16 cellular contexts compared by ENCODE assay signal in genomic region chr21:42169758-42170157, GRCh38.
"Had no signal": no experiment of that assay in that cellular context is flagged by ENCODE, and none has a peak within 500 bp of the region (broad histone marks: within the 10 kb centered on the region; RNA-seq: fewer than 3 reads in every experiment).

No MANE protein-coding gene starts in this region.

- H3K4me3 ChIP-seq: heart left ventricle, right atrium auricular region, SK-N-MC, skin epidermis, testis had no signal

- DNase-seq: activated CD4-positive, alpha-beta T cell treated with anti-CD3 and anti-CD28 coated beads, Interleukin-2, amount 50 U/mL, for 1 hour; activated naive CD4-positive, alpha-beta T cell; activated naive CD8-positive, alpha-beta T cell treated with anti-CD3 and anti-CD28 coated beads, Interleukin-2, amount 10 ng/mL, durations not matched to agents 7 days and 5 days; anterior cingulate cortex; brain microvascular endothelial cell; heart left ventricle; stimulated activated CD4-positive, alpha-beta T cell treated with anti-CD3 and anti-CD28 coated beads, Interleukin-4, amount 100 ng/mL, for 24 hours; stimulated activated naive CD4-positive, alpha-beta T cell treated with Interleukin-2 at 50 U/mL for 16 hours; T-helper 9 cell; testis had no signal

- ATAC-seq: activated CD4-positive, CD25-positive, alpha-beta regulatory T cell treated with anti-CD3 and anti-CD28 coated beads, Interleukin-2, amount 50 U/mL, for 24 hours; left lobe of liver; natural killer cell treated with Interleukin-12 subunit alpha and Interleukin-12 subunit beta and Interleukin-15 and Interleukin-18, amount 100 ng/mL, for 72 hours had no signal

- H3K4me1 ChIP-seq: testis had no signal

- H3K27me3 ChIP-seq: brain microvascular endothelial cell, heart left ventricle, right atrium auricular region, testis had no signal

- H3K27ac ChIP-seq: brain microvascular endothelial cell, SK-N-MC, testis had no signal

- H3K36me3 ChIP-seq: brain microvascular endothelial cell, heart left ventricle, right atrium auricular region had no signal

- H3K9me3 ChIP-seq: heart left ventricle, right atrium auricular region, testis had no signal
